2 cellular contexts compared by ENCODE assay signal in genomic region chr17:14304876-14305636, GRCh38.
TF ChIP-seq lines count a peak whose summit lies in the region.

No MANE protein-coding gene starts in this region.

TF ChIP-seq in HCT116, 20 proteins besides CTCF, POLR2A, EP300 and RAD21 (continued from another document):
- TF ChIP-seq ZNF274 (IDR thresholded peaks at IDR 0.05; ENCODE audit: low read depth, low read length) (no peak), YY1 (IDR thresholded peaks at IDR 0.05; ENCODE audit: extremely low read depth, insufficient replicate concordance, low read depth, low read length) (no peak), MAX (IDR thresholded peaks at IDR 0.05) (no peak), SRF (IDR thresholded peaks at IDR 0.05; ENCODE audit: low read depth) (no peak), ZFX (IDR thresholded peaks at IDR 0.05) (no peak), SP1 (IDR thresholded peaks at IDR 0.05; ENCODE audit: low read depth) (no peak), JUND (IDR thresholded peaks at IDR 0.05) (no peak), REST (IDR thresholded peaks at IDR 0.05; ENCODE audit: low read depth) (no peak), FOSL1 (IDR thresholded peaks at IDR 0.05; ENCODE audit: low read depth) (no peak)

TF ChIP-seq in liver, 16 proteins besides CTCF, POLR2A, EP300 and RAD21 (continued from another document):
- TF ChIP-seq ZBTB33 (IDR thresholded peaks at IDR 0.05): no peak
- no peak for TF ChIP-seq FOXA2 (IDR thresholded peaks at IDR 0.05)
- no peak for TF ChIP-seq REST (IDR thresholded peaks at IDR 0.05)
- no peak for TF ChIP-seq HNF4G (IDR thresholded peaks at IDR 0.05)
- TF ChIP-seq TAF1 (conservative IDR thresholded peaks at IDR 0.05): no peak
- TF ChIP-seq YY1 (IDR thresholded peaks at IDR 0.05): no peak
- no peak for TF ChIP-seq ATF3 (IDR thresholded peaks at IDR 0.05)
- TF ChIP-seq JUND (IDR thresholded peaks at IDR 0.05): no peak
- TF ChIP-seq HNF4A (conservative IDR thresholded peaks at IDR 0.05): no peak
